Comparison of ENCODE assay signal across 8 cellular contexts in genomic region chr7:140646931-140647647, GRCh38. TPM values are rescaled to one million over a fixed set of nuclear protein-coding genes. Genes with fewer than 3 reads are reported as not detected.
DNase-seq lines count a peak whose midpoint lies in the region; ATAC-seq and TF ChIP-seq lines count a peak whose summit lies in the region.

No MANE protein-coding gene starts in this region.

- TF ChIP-seq POLR2A in esophagus squamous epithelium (IDR thresholded peaks at IDR 0.05) = no peak

- no peaks in the 10 kb centered on the region for H3K27me3 Mint-ChIP-seq in neural crest cell (ENCODE audit: low read depth)

- no peak overlapping the region for H3K27ac ChIP-seq in esophagus squamous epithelium

- no peaks in the 10 kb centered on the region for H3K9me3 Mint-ChIP-seq in neural crest cell

- intact Hi-C loops in esophagus squamous epithelium (cut with DNase I) = no loop called here

- peak overlapping the region; percentile 39 for H3K4me3 Mint-ChIP-seq in neural crest cell

- no peaks in the 10 kb centered on the region for H3K36me3 Mint-ChIP-seq in neural crest cell (ENCODE audit: low read depth)

- no peaks in the 10 kb centered on the region for H3K36me3 ChIP-seq in esophagus squamous epithelium

- 17 to 28% methylated on average over 5 to 8 of the region's 8 CpGs for WGBS in esophagus squamous epithelium, 2 donors

- H3K9me3 ChIP-seq in esophagus squamous epithelium = no peaks in the 10 kb centered on the region

- H3K27me3 ChIP-seq in esophagus squamous epithelium = peaks cover 0 to 25% (median 0%) of the 10 kb centered on the region in 4 donors

- H3K27ac Mint-ChIP-seq in neural crest cell (ENCODE audit: unreplicated experiment) = peak overlapping the region; percentile 91

- in situ Hi-C loops in ACHN (cut with HindIII; ENCODE audit: low pct_ligation_motif_present, low pct_unique_long_range_greater_than_20kb, low sequenced_read_pairs) = loop anchor here (25.0 kb wide), 1 partner anchor 135 kb away; no protein-coding TSS in a partner anchor

- peak; percentile 90 for ATAC-seq in HG02588 (IDR thresholded peaks at IDR 0.05; ENCODE audit: unreplicated experiment)

- DNase-seq in ACHN = peak; percentile 83
- peak; percentile 56 for DNase-seq in GM10266 (ENCODE audit: extremely low spot score)
- DNase-seq in NCI-H1694 treated with DMSO at 0.1 percent for 48 hours (lab: John Stamatoyannopoulos, UW) = peak; percentile 70
- peak; percentile 14 to 19 for DNase-seq in activated CD4-positive, alpha-beta T cell treated with anti-CD3 and anti-CD28 coated beads for 4 hours
- no peak for DNase-seq in esophagus squamous epithelium (lab: John Stamatoyannopoulos, UW)
- DNase-seq in neural crest cell (ENCODE audit: low read depth, low spot score) = peak; percentile 49
- no peak for DNase-seq in NCI-H2029 (lab: John Stamatoyannopoulos, UW)

- H3K4me1 Mint-ChIP-seq in neural crest cell = peaks cover 14% of the 10 kb centered on the region

- H3K4me3 ChIP-seq in esophagus squamous epithelium = no peak overlapping the region

- TF ChIP-seq CTCF in GM10266 (IDR thresholded peaks at IDR 0.05; ENCODE audit: control insufficient read depth, insufficient read depth, low read depth, missing control alignments) (peak; percentile 62), esophagus squamous epithelium (IDR thresholded peaks at IDR 0.05) (peak in 4 of 6 experiments; percentile 27 to 44 (median 34)), neural crest cell (conservative IDR thresholded peaks at IDR 0.05) (peak; percentile 62)

- peaks cover 0 to 7% (median 0%) of the 10 kb centered on the region in 3 donors for H3K4me1 ChIP-seq in esophagus squamous epithelium

RNA-seq across cellular contexts. Expression of gene DENND2A, which starts 6.5 kb away (rescaled TPM):
- 10 to 100 TPM in 1 of 4 donors, 1 to 10 TPM in 2, under 1 TPM in 1; 0.92 to 11.1 (median 1.9) TPM for total RNA-seq in esophagus squamous epithelium
- total RNA-seq in neural crest cell = 29.8 and 33.7 TPM in 2 replicates

RNA-seq across cellular contexts. Expression of gene ADCK2, which starts 25.7 kb away (rescaled TPM):
- total RNA-seq in esophagus squamous epithelium (10 to 100 TPM; 17.6 to 34.1 (median 21.6) TPM), neural crest cell (14.2 and 14.9 TPM in 2 replicates)

RNA-seq across cellular contexts. Expression of gene NDUFB2, which starts 49.4 kb away (rescaled TPM):
- total RNA-seq in esophagus squamous epithelium = 100 to 1,000 TPM in 3 of 4 donors, 10 to 100 TPM in 1; 87.5 to 353 (median 340) TPM
- 190 and 195 TPM in 2 replicates for total RNA-seq in neural crest cell

Comparison
In these comparisons a context has a peak if more than half of its experiments do, and no peak if none do; other contexts are left out.
1. DNase-seq: peak in ACHN (single experiment), GM10266 (single experiment), NCI-H1694 treated with DMSO at 0.1 percent for 48 hours (single experiment), activated CD4-positive, alpha-beta T cell treated with anti-CD3 and anti-CD28 coated beads for 4 hours (2 of 2) and neural crest cell (single experiment); none in esophagus squamous epithelium (single experiment) and NCI-H2029 (single experiment).
2. Peak in every context shown above with its lines, with median percentiles within 50 percentile points of each other: CTCF ChIP-seq.